Comparison of ENCODE assay signal across 17 cellular contexts in the genomic region with DNA sequence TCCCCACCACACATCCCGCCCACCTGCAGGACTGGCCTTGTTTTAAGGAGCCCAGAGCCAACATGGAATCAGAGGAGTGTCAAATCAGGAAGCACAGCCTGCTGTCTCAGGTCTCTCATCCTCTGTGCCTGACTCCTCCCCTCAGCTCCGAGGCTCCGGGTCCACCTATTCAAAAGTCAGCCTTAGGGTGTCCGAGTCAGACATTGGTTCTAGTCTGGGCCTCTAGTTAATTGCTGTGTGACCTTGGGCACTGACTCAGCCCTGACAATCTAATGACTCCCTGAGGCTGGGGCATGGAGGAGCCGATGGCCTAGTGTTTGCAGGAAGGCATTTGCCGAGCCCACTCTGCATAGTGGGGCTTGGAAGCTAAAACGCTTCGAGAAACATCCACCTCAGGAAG.
DNase-seq lines count a peak whose midpoint lies in the region; ATAC-seq and TF ChIP-seq lines count a peak whose summit lies in the region.
"Had no signal": no experiment of that assay in that cellular context is flagged by ENCODE, and none has a peak within 500 bp of the region (broad histone marks: within the 10 kb centered on the region; RNA-seq: fewer than 3 reads in every experiment).

No MANE protein-coding gene starts in this region.

- no peak overlapping the region for H4K8ac ChIP-seq in neuronal stem cell (ENCODE audit: low read depth, low read length)

- WGBS in neuronal stem cell (ENCODE audit: extremely low coverage in 2 of 2, insufficient read length in 2 of 2, insufficient replicate concordance in 1 of 2), 2 donors: no CpG with 5 or more reads among the region's 8 CpGs

- no peaks in the 10 kb centered on the region for H4K20me1 ChIP-seq in GM23338 (replicated peaks; ENCODE audit: insufficient read depth)

- peaks cover 6% of the 10 kb centered on the region in 2 donors for H3K9me3 ChIP-seq in neuronal stem cell (replicated peaks in 1 of 2; ENCODE audit: control insufficient read depth in 2 of 2, insufficient read depth in 1 of 2, low read depth in 1 of 2, low read length in 2 of 2)
- H3K9me3 ChIP-seq: BE2C had no signal

- H3K4me1 Mint-ChIP-seq in GM23338 (peaks cover 27% of the 10 kb centered on the region), WTC11 (peaks cover 45% of the 10 kb centered on the region)

- H3F3A ChIP-seq in GM23338 (replicated peaks; ENCODE audit: low read depth): 0 out of 2 replicates have a peak, but pooled peaks cover 7% of the 10 kb centered on the region

- H3K27me3 Mint-ChIP-seq in GM23338 (ENCODE audit: insufficient read depth, low read depth, poor library complexity): peaks cover 23% of the 10 kb centered on the region
- H3K27me3 Mint-ChIP-seq in WTC11 (ENCODE audit: low read depth): peaks cover 26% of the 10 kb centered on the region

- H3K23ac ChIP-seq in neuronal stem cell (ENCODE audit: low read depth, low read length, poor library complexity): no peak overlapping the region

- H4K91ac ChIP-seq in neuronal stem cell (ENCODE audit: low read depth, low read length, poor library complexity): no peak overlapping the region

- H3K9me3 Mint-ChIP-seq in GM23338: peaks cover 5% of the 10 kb centered on the region
- peaks cover 12% of the 10 kb centered on the region for H3K9me3 Mint-ChIP-seq in WTC11

- H3K4me3 ChIP-seq in GM23338 (no peak overlapping the region), neuronal stem cell (ENCODE audit: low read length in 2 of 2) (no peak overlapping the region)
- H3K4me3 ChIP-seq: GM23248, PC-9 had no signal

- peak overlapping the region; percentile 15 for H3K18ac ChIP-seq in neuronal stem cell (ENCODE audit: low read length)

- CTCF ChIA-PET in WTC11 (lab: Charles Lee): interaction anchor here (0.6 to 1.2 kb wide), 2 partner anchors 105 to 222 kb away, joined by 3 to 4 read pairs; no protein-coding TSS in a partner anchor
- CTCF ChIA-PET in GM10248 (lab: Yijun Ruan, JAX): no interaction called here

- H3K14ac ChIP-seq in neuronal stem cell (ENCODE audit: low read length): no peak overlapping the region

- H3K36me3 ChIP-seq in GM23338 (ENCODE audit: insufficient read depth) (no peaks in the 10 kb centered on the region), neuronal stem cell (replicated peaks in 1 of 2; ENCODE audit: control insufficient read depth in 2 of 2, insufficient read depth in 2 of 2, low read length in 2 of 2) (no peaks in the 10 kb centered on the region)
- H3K36me3 ChIP-seq: BE2C had no signal

- peaks cover 29% of the 10 kb centered on the region for H3K4me1 ChIP-seq in GM23338 (ENCODE audit: insufficient read depth)
- H3K4me1 ChIP-seq in neuronal stem cell (ENCODE audit: control insufficient read depth in 2 of 2, insufficient read depth in 1 of 2, low read depth in 1 of 2, low read length in 2 of 2): peaks cover 15 to 22% of the 10 kb centered on the region in 2 donors
- H3K4me1 ChIP-seq: BE2C had no signal

- H2BK12ac ChIP-seq in neuronal stem cell (ENCODE audit: low read length): peak overlapping the region; percentile 96

- H3K4ac ChIP-seq in neuronal stem cell (ENCODE audit: low read length): no peak overlapping the region

- H3K79me1 ChIP-seq in neuronal stem cell (ENCODE audit: low read depth, low read length): no peaks in the 10 kb centered on the region

- no peaks in the 10 kb centered on the region for H3K79me2 ChIP-seq in GM23338 (replicated peaks; ENCODE audit: insufficient read depth)

- no peak overlapping the region for H3K9ac ChIP-seq in neuronal stem cell (ENCODE audit: low read depth, low read length, poor library complexity)
- H3K9ac ChIP-seq: GM23248 had no signal

- no peak overlapping the region for H3K4me3 Mint-ChIP-seq in GM23338
- no peak overlapping the region; the same call in 1 of the 2 replicates for H3K4me3 Mint-ChIP-seq in WTC11
- H3K4me3 Mint-ChIP-seq: CD4-positive, alpha-beta T cell had no signal

- H3K27ac Mint-ChIP-seq in GM23338 (0 out of 2 replicates have a peak overlapping the region, but pooled peaks have one; percentile 44), WTC11 (peak overlapping the region; percentile 98)
- H3K27ac Mint-ChIP-seq: CD4-positive, alpha-beta T cell had no signal

- peak; percentile 34 for ATAC-seq in GM23338
- ATAC-seq in WTC11: peak; percentile 43

- 0 out of 2 replicates have a peak overlapping the region, but pooled peaks have one; percentile 21 for H2AFZ ChIP-seq in GM23338
- H2AFZ ChIP-seq in neuronal stem cell (ENCODE audit: low read length): no peak overlapping the region
- H2AFZ ChIP-seq: GM23248, PC-9 had no signal

- H2BK5ac ChIP-seq in neuronal stem cell (ENCODE audit: low read length): no peak overlapping the region

- peak overlapping the region; percentile 95 for H2BK15ac ChIP-seq in neuronal stem cell (ENCODE audit: low read length)

- peak overlapping the region; percentile 58 for H2BK120ac ChIP-seq in neuronal stem cell (ENCODE audit: low read depth, low read length)

- peaks cover 11% of the 10 kb centered on the region for H3K9me2 ChIP-seq in GM23338 (ENCODE audit: insufficient read depth)

- H3K27me3 ChIP-seq in GM23338 (ENCODE audit: insufficient read depth) (no peaks in the 10 kb centered on the region), neuronal stem cell (ENCODE audit: control insufficient read depth in 3 of 3, insufficient read depth in 3 of 3, low read depth in 1 of 3, low read length in 3 of 3) (peaks cover 0 to 4% (median 0%) of the 10 kb centered on the region in 3 experiments)
- H3K27me3 ChIP-seq: BE2C had no signal

- POLR2A ChIA-PET in WTC11 (lab: Charles Lee): no interaction called here
- POLR2A ChIA-PET in GM10248 (lab: Yijun Ruan, JAX): no interaction called here

- DNase-seq in GM23338 (ENCODE audit: low spot score): no peak
- DNase-seq in WTC11 (ENCODE audit: low spot score): no peak
- peak; percentile 83 for DNase-seq in islet precursor cell
- DNase-seq in neuronal stem cell (ENCODE audit: low spot score): no peak
- DNase-seq in T-helper 2 cell: no peak
- DNase-seq in iPS-NIHi11 (ENCODE audit: low spot score): no peak
- DNase-seq in NCI-H524 treated with DMSO at 0.1 percent for 48 hours (lab: John Stamatoyannopoulos, UW): no peak
- DNase-seq in GM10248 (ENCODE audit: extremely low spot score): no peak
- DNase-seq: BE2C; CD4-positive, alpha-beta T cell; EL; GM23248; IMR-90; NCI-H1417 treated with DMSO at 0.1 percent for 48 hours; NCI-H2029; NCI-H526; PC-9 had no signal

- peak overlapping the region; percentile 93 for H2AK5ac ChIP-seq in neuronal stem cell (ENCODE audit: low read depth, low read length)

- no peak for TF ChIP-seq CTCF in GM23338 (conservative IDR thresholded peaks at IDR 0.05; ENCODE audit: low read depth in 2 of 2)
- no peak for TF ChIP-seq CTCF in WTC11 (IDR thresholded peaks at IDR 0.05)
- no peak for TF ChIP-seq CTCF in GM10248 (IDR thresholded peaks at IDR 0.05; ENCODE audit: control extremely low read depth, extremely low read depth, low read depth, missing control alignments)

- H3K36me3 Mint-ChIP-seq in GM23338 (ENCODE audit: low read depth) (peaks cover 6% of the 10 kb centered on the region; the same call in 2 of the 3 replicates), WTC11 (peaks cover 3% of the 10 kb centered on the region)

- 0 out of 2 replicates have a peak overlapping the region, but pooled peaks have one; percentile 94 for H3K27ac ChIP-seq in GM23338 (ENCODE audit: low read depth)
- H3K27ac ChIP-seq in neuronal stem cell (replicated peaks; ENCODE audit: low read length): no peak overlapping the region
- H3K27ac ChIP-seq: GM23248, PC-9 had no signal

- H3K4me2 ChIP-seq in GM23338 (peak overlapping the region; percentile 71), neuronal stem cell (ENCODE audit: insufficient read depth, low read length, poor library complexity, severe bottlenecking) (no peak overlapping the region)
- H3K4me2 ChIP-seq: PC-9 had no signal

TF ChIP-seq in GM23338, 12 proteins besides CTCF, POLR2A, EP300 and RAD21 (continues in another document):
- TF ChIP-seq STAT1 (IDR thresholded peaks at IDR 0.05; ENCODE audit: unreplicated experiment): no peak
- TF ChIP-seq JUNB (IDR thresholded peaks at IDR 0.05; ENCODE audit: unreplicated experiment): no peak
- TF ChIP-seq CREB1 (CRISPR knock-in tag; IDR thresholded peaks at IDR 0.05; ENCODE audit: low read depth): no peak
- no peak for TF ChIP-seq ZNF331 (CRISPR knock-in tag; IDR thresholded peaks at IDR 0.05; ENCODE audit: low read depth)
- no peak for TF ChIP-seq EZH2phosphoT487 (IDR thresholded peaks at IDR 0.05; ENCODE audit: unreplicated experiment)

TF ChIP-seq in WTC11, 78 proteins besides CTCF, POLR2A, EP300 and RAD21 (continues in another document):
- TF ChIP-seq ZBTB43 (CRISPR knock-in tag; IDR thresholded peaks at IDR 0.05): no peak
- no peak for TF ChIP-seq RORB (CRISPR knock-in tag; IDR thresholded peaks at IDR 0.05)
- no peak for TF ChIP-seq NFYB (CRISPR knock-in tag; conservative IDR thresholded peaks at IDR 0.05; ENCODE audit: low read depth)
- no peak for TF ChIP-seq ZBTB21 (CRISPR knock-in tag; IDR thresholded peaks at IDR 0.05; ENCODE audit: borderline replicate concordance)
- TF ChIP-seq, protein P1, sequence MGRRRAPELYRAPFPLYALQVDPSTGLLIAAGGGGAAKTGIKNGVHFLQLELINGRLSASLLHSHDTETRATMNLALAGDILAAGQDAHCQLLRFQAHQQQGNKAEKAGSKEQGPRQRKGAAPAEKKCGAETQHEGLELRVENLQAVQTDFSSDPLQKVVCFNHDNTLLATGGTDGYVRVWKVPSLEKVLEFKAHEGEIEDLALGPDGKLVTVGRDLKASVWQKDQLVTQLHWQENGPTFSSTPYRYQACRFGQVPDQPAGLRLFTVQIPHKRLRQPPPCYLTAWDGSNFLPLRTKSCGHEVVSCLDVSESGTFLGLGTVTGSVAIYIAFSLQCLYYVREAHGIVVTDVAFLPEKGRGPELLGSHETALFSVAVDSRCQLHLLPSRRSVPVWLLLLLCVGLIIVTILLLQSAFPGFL (CRISPR knock-in tag; IDR thresholded peaks at IDR 0.05; ENCODE audit: borderline replicate concordance): no peak
